7 cellular contexts compared by ENCODE assay signal in the genomic region with DNA sequence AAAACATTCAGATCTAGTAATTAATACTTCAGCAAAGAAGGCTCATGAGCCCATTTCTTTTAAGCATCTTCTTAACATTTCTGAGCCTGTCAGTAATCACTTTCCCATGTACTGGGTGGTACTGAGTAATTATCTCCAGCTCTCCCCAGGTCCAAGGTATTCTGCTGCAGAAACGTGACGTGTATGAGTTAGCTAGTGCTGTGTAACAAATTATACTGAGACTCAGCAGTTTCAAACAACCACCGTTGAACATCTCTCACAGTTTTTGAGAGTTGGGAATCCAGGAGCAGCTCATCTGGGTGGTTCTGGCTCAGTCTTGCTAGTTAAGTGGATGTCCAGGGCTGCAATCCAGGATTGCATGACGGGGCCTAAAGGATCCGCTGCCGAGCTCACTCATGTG.
"Had no signal": no experiment of that assay in that cellular context is flagged by ENCODE, and none has a peak within 500 bp of the region (broad histone marks: within the 10 kb centered on the region; RNA-seq: fewer than 3 reads in every experiment).

No MANE protein-coding gene starts in this region.

- H2AFZ ChIP-seq: GM23248 had no signal

- DNase-seq: GM23248, GOT3, H7, KG1 had no signal

- H3K27me3 Mint-ChIP-seq: IgD-negative memory B cell had no signal

- H3K27ac Mint-ChIP-seq: IgD-negative memory B cell had no signal

- H3K9me3 ChIP-seq: HAP-1 had no signal

- H3K9ac ChIP-seq: GM23248 had no signal

- H3K4me1 ChIP-seq: HAP-1 had no signal

- H3K4me3 ChIP-seq: GM23248, HAP-1 had no signal

- H3K4me3 Mint-ChIP-seq: IgD-negative memory B cell had no signal

- H3K4me1 Mint-ChIP-seq: IgD-negative memory B cell had no signal

- H3K36me3 ChIP-seq: HAP-1 had no signal

- ATAC-seq: HCT116 had no signal

- H3K27ac ChIP-seq: GM23248 had no signal
